In the genomic region with DNA sequence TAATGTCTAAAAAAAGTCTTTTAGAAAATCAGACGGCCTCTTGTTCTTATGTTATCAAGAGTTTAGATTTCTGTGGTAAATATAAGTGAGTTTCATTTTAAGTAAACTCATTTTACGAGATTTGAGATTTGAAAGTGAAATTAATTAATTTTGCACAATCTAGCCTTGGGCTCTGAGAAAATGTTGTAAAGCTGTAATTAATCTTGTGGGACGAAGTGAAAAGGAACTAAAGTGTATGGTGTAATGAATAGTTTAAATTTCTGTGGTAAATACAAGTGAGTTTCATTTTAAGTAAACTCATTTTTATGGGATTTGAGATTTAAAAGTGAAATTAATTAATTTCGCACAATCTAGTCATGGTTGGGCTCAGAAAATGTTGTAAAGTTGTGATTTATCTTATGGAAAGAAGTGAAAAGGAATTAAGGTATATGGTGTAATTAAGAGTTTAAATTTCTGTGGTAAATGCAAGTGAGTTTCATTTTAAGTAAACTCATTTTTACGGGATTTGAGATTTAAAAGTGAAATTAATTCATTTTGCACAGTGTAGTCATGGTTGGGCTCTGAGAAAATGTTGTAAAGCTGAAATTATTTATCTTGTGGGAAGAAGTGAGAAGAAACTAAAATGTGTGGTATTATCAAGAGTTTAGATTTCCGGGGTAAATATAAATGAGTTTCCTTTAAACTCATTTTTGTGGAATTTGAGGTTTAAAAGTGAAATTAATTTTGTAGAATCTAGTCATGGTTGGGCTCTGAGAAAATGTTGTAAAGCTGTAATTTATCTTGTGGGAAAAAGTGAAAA, we compare ENCODE assay signal across 7 cellular contexts. TPM values are rescaled to one million over a fixed set of nuclear protein-coding genes. Genes with fewer than 3 reads are reported as not detected.
A peak's percentile ranks its signal among the peaks of the same experiment; 100 is the strongest.
DNase-seq lines count a peak whose midpoint lies in the region; ATAC-seq and TF ChIP-seq lines count a peak whose summit lies in the region.

No MANE protein-coding gene starts in this region.

- no peak for ATAC-seq in stimulated activated naive B cell treated with anti-CD40 and anti-IgM and Interleukin-4, amounts not matched to agents 10 μg/mL and 1 μg/mL and 100 μg/mL, for 72 hours (replicated peaks)

- no peaks in the 10 kb centered on the region for H3K9me3 Mint-ChIP-seq in activated T-helper 1 cell treated with anti-CD3 and anti-CD28 coated beads, Interleukin-12 subunit alpha, Interleukin-12 subunit beta, Interleukin-2, Interleukin-4 antibody, amounts not matched to agents 30 ng/mL and 10 ng/mL and 1 ng/mL, durations not matched to agents 14 hours and 24 hours and 36 hours
- H3K9me3 Mint-ChIP-seq in stimulated activated naive B cell treated with anti-CD40 and anti-IgM and Interleukin-4, amounts not matched to agents 10 μg/mL and 1 μg/mL and 100 μg/mL, for 72 hours = no peaks in the 10 kb centered on the region

- peak overlapping the region; percentile 80 for H3K4me3 Mint-ChIP-seq in activated T-helper 1 cell treated with anti-CD3 and anti-CD28 coated beads, Interleukin-12 subunit alpha, Interleukin-12 subunit beta, Interleukin-2, Interleukin-4 antibody, amounts not matched to agents 30 ng/mL and 10 ng/mL and 1 ng/mL, durations not matched to agents 14 hours and 24 hours and 36 hours
- peak overlapping the region; percentile 86 to 95 for H3K4me3 Mint-ChIP-seq in stimulated activated naive B cell treated with anti-CD40 and anti-IgM and Interleukin-4, amounts not matched to agents 10 μg/mL and 1 μg/mL and 100 μg/mL, for 72 hours

- peaks cover 20% of the 10 kb centered on the region for H3K4me1 Mint-ChIP-seq in activated T-helper 1 cell treated with anti-CD3 and anti-CD28 coated beads, Interleukin-12 subunit alpha, Interleukin-12 subunit beta, Interleukin-2, Interleukin-4 antibody, amounts not matched to agents 30 ng/mL and 10 ng/mL and 1 ng/mL, durations not matched to agents 14 hours and 24 hours and 36 hours (ENCODE audit: low read depth)
- H3K4me1 Mint-ChIP-seq in stimulated activated naive B cell treated with anti-CD40 and anti-IgM and Interleukin-4, amounts not matched to agents 10 μg/mL and 1 μg/mL and 100 μg/mL, for 72 hours = peaks cover 2 to 9% of the 10 kb centered on the region in 2 donors

- no peak overlapping the region for H3K9ac ChIP-seq in iPS-15b (ENCODE audit: low read depth, low read length)

- H3K36me3 Mint-ChIP-seq in activated T-helper 1 cell treated with anti-CD3 and anti-CD28 coated beads, Interleukin-12 subunit alpha, Interleukin-12 subunit beta, Interleukin-2, Interleukin-4 antibody, amounts not matched to agents 30 ng/mL and 10 ng/mL and 1 ng/mL, durations not matched to agents 14 hours and 24 hours and 36 hours (ENCODE audit: low read depth) = peaks cover under 1% of the 10 kb centered on the region
- H3K36me3 Mint-ChIP-seq in stimulated activated naive B cell treated with anti-CD40 and anti-IgM and Interleukin-4, amounts not matched to agents 10 μg/mL and 1 μg/mL and 100 μg/mL, for 72 hours = no peaks in the 10 kb centered on the region

- POLR2A ChIA-PET in HEK293 (lab: Yijun Ruan, JAX) = no interaction called here

- TF ChIP-seq CTCF in HEK293 (tag by site-specific recombination; IDR thresholded peaks at IDR 0.05) = no peak

- CTCF ChIA-PET in HEK293 (lab: Yijun Ruan, JAX) = interaction anchor here (0.7 to 2.7 kb wide), 3 partner anchors 17 to 1148 kb away, joined by 3 to 8 read pairs (median 3); no protein-coding TSS in a partner anchor

- peak overlapping the region; percentile 71 for H3K4me3 ChIP-seq in HEK293 (ENCODE audit: low read depth, low read length)
- peak overlapping the region; percentile 59 for H3K4me3 ChIP-seq in iPS-15b (ENCODE audit: low read depth, low read length)

- H3K27ac Mint-ChIP-seq in activated T-helper 1 cell treated with anti-CD3 and anti-CD28 coated beads, Interleukin-12 subunit alpha, Interleukin-12 subunit beta, Interleukin-2, Interleukin-4 antibody, amounts not matched to agents 30 ng/mL and 10 ng/mL and 1 ng/mL, durations not matched to agents 14 hours and 24 hours and 36 hours = peak overlapping the region; percentile 36
- H3K27ac Mint-ChIP-seq in stimulated activated naive B cell treated with anti-CD40 and anti-IgM and Interleukin-4, amounts not matched to agents 10 μg/mL and 1 μg/mL and 100 μg/mL, for 72 hours = no peak overlapping the region

- intact Hi-C loops in activated T-helper 1 cell treated with anti-CD3 and anti-CD28 coated beads, Interleukin-12 subunit alpha, Interleukin-12 subunit beta, Interleukin-2, Interleukin-4 antibody, amounts not matched to agents 30 ng/mL and 10 ng/mL and 1 ng/mL, durations not matched to agents 14 hours and 24 hours and 36 hours (cut with micrococcal nuclease) = loop anchor here (1.0 to 10.0 kb wide), 8 partner anchors 72 to 1603 kb away; partner anchors contain the start of genes CDKL5, PDHA1, RBBP7 and RS1

- H3K27me3 ChIP-seq in iPS-15b (ENCODE audit: control insufficient read depth, insufficient read depth, low read length) = peaks cover 28% of the 10 kb centered on the region

- H3K36me3 ChIP-seq in HEK293 (ENCODE audit: control insufficient read depth in 2 of 2, insufficient read depth in 1 of 2, low read length in 2 of 2) (no peaks in the 10 kb centered on the region), iPS-15b (ENCODE audit: control insufficient read depth, insufficient read depth, low read length) (no peaks in the 10 kb centered on the region)

- peaks cover 11% of the 10 kb centered on the region for H3K4me1 ChIP-seq in HEK293 (ENCODE audit: control insufficient read depth, insufficient read depth, low read length)
- H3K4me1 ChIP-seq in iPS-15b (ENCODE audit: control insufficient read depth, insufficient read depth, low read length) = peaks cover 2% of the 10 kb centered on the region

- H3K9me3 ChIP-seq in HEK293 (ENCODE audit: control insufficient read depth, insufficient read depth, low read depth, low read length) = no peaks in the 10 kb centered on the region
- no peaks in the 10 kb centered on the region for H3K9me3 ChIP-seq in iPS-15b (ENCODE audit: control insufficient read depth, insufficient read depth, low read length)

- DNase-seq in activated T-helper 1 cell treated with anti-CD3 and anti-CD28 coated beads, Interleukin-12 subunit alpha, Interleukin-12 subunit beta, Interleukin-2, Interleukin-4 antibody, amounts not matched to agents 30 ng/mL and 10 ng/mL and 1 ng/mL, durations not matched to agents 14 hours and 24 hours and 36 hours (ENCODE audit: low spot score) = no peak
- no peak for DNase-seq in stimulated activated naive B cell treated with anti-CD40 and anti-IgM and Interleukin-4, amounts not matched to agents 10 μg/mL and 1 μg/mL and 100 μg/mL, for 72 hours
- no peak for DNase-seq in activated CD4-positive, CD25-positive, alpha-beta regulatory T cell treated with anti-CD3 and anti-CD28 coated beads, Interleukin-2, amount 50 U/mL, for 72 hours
- DNase-seq in SKM-1 treated with dmso at 0.1 percent for 144 hours (lab: John Stamatoyannopoulos, UW; ENCODE audit: unreplicated experiment) (no peak), HK-2 (ENCODE audit: unreplicated experiment) (no peak)

- peaks cover 45% of the 10 kb centered on the region for H3K27me3 Mint-ChIP-seq in activated T-helper 1 cell treated with anti-CD3 and anti-CD28 coated beads, Interleukin-12 subunit alpha, Interleukin-12 subunit beta, Interleukin-2, Interleukin-4 antibody, amounts not matched to agents 30 ng/mL and 10 ng/mL and 1 ng/mL, durations not matched to agents 14 hours and 24 hours and 36 hours (ENCODE audit: insufficient read depth)
- H3K27me3 Mint-ChIP-seq in stimulated activated naive B cell treated with anti-CD40 and anti-IgM and Interleukin-4, amounts not matched to agents 10 μg/mL and 1 μg/mL and 100 μg/mL, for 72 hours = peaks cover 4 to 11% of the 10 kb centered on the region in 2 donors

- H3K27ac ChIP-seq in HEK293 (ENCODE audit: extremely low read depth, low read depth, low read length) = peak overlapping the region; percentile 98

TF ChIP-seq in HEK293, 187 proteins besides CTCF, POLR2A, EP300 and RAD21 (continues in another document):
- TF ChIP-seq, protein P1, sequence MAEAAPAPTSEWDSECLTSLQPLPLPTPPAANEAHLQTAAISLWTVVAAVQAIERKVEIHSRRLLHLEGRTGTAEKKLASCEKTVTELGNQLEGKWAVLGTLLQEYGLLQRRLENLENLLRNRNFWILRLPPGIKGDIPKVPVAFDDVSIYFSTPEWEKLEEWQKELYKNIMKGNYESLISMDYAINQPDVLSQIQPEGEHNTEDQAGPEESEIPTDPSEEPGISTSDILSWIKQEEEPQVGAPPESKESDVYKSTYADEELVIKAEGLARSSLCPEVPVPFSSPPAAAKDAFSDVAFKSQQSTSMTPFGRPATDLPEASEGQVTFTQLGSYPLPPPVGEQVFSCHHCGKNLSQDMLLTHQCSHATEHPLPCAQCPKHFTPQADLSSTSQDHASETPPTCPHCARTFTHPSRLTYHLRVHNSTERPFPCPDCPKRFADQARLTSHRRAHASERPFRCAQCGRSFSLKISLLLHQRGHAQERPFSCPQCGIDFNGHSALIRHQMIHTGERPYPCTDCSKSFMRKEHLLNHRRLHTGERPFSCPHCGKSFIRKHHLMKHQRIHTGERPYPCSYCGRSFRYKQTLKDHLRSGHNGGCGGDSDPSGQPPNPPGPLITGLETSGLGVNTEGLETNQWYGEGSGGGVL (tag by site-specific recombination; IDR thresholded peaks at IDR 0.05) = no peak
- TF ChIP-seq ZFHX2 (tag by site-specific recombination; conservative IDR thresholded peaks at IDR 0.05) (no peak), ZNF449 (tag by site-specific recombination; IDR thresholded peaks at IDR 0.05) (peak; percentile 97), ZNF707 (tag by site-specific recombination; IDR thresholded peaks at IDR 0.05) (no peak)

RNA-seq across cellular contexts. Expression of gene SCML1, which starts 1.6 kb away (rescaled TPM):
- total RNA-seq in activated T-helper 1 cell treated with anti-CD3 and anti-CD28 coated beads, Interleukin-12 subunit alpha, Interleukin-12 subunit beta, Interleukin-2, Interleukin-4 antibody, amounts not matched to agents 30 ng/mL and 10 ng/mL and 1 ng/mL, durations not matched to agents 14 hours and 24 hours and 36 hours = 1.1 and 1.4 TPM in 2 replicates
